1 cellular context compared by ENCODE assay signal in the genomic region with DNA sequence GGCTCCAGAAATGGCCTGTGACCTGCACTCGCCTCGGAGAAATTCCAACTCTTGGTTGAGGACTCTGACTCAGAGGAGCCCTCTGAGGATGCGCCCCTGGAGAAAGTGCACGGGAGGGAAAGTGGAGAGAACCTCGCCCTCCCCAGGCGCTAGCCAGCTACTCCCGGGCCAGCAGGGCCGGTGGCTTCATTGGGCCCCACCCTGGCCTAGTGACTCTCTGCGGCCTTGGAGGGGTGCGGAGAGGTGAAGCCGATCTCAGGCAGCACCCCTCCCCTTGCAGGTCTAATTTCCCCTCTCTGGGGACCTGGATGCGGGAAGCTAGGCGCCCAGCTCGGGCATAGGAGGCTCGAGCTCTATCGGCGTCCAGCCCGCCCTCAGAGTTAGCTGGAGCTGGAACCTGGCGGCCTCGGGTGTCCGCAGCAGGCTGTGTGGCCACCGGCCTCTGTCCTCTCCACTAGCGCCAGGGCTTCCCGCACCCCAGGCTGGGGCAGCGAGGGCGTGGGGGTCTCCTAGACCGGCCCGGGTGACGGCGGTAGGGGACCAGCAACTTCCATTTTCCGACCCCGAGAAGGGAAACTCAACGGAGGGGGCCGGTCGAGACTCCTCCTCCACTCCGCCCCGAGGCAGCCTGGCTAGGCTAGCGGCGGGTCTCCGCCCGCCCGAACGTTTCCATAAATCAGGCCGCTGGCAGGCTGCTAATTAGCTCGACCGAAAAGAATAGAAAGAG.
TF ChIP-seq lines count a peak whose summit lies in the region.

No MANE protein-coding gene starts in this region.

TF ChIP-seq in endothelial cell of umbilical vein, 7 proteins besides CTCF, POLR2A, EP300 and RAD21:
- TF ChIP-seq JUN (IDR thresholded peaks at IDR 0.05; ENCODE audit: borderline replicate concordance, insufficient read depth, insufficient read length, low read depth) (no peak), POLR2AphosphoS5 (IDR thresholded peaks at IDR 0.05; ENCODE audit: insufficient read depth, low read depth, low read length) (no peak), EZH2 (IDR thresholded peaks at IDR 0.05; ENCODE audit: borderline replicate concordance, low read depth, low read length, severe bottlenecking) (no peak), MYC (IDR thresholded peaks at IDR 0.05; ENCODE audit: low read depth, low read length) (no peak), FOS (IDR thresholded peaks at IDR 0.05; ENCODE audit: borderline replicate concordance, insufficient read depth, low read length) (no peak)
- TF ChIP-seq, protein P1, sequence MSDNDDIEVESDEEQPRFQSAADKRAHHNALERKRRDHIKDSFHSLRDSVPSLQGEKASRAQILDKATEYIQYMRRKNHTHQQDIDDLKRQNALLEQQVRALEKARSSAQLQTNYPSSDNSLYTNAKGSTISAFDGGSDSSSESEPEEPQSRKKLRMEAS (IDR thresholded peaks at IDR 0.05; ENCODE audit: insufficient read depth, insufficient read length), result no peak
TF ChIP-seq in endothelial cell of umbilical vein: peak in this region for 0.
